12 cellular contexts compared by ENCODE assay signal in the genomic region with DNA sequence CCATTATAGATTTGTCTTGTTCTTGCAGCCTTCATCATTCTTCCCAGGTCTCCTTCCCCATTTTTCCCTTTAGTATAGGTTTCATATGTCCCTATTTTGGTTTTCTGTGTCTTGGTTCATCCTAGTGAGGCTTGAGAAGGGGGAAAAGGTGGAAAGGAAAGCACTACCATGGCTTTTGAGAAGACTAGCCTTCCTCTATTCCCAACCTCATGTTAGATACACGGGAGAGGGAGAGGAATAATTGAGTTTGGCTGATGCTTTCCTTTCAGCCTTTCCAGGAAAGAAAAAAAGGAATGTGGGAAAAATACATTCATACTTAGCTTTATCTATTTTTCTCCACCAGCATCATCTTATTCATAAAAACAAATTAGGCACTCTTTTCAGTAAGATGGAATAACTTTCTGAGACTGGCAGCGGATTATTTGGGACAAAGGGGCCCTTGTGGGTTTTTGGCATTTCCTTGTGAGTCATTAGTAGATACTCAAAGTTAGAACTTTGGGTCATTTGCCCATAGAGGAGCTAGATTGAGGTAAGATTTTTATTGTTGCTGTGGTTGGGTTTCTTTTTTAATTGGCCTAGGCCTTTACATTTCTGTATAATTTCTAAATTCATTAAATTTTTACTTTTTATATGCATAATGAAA. TPM values are rescaled to one million over a fixed set of nuclear protein-coding genes. Genes with fewer than 3 reads are reported as not detected.
DNase-seq lines count a peak whose midpoint lies in the region; ATAC-seq and TF ChIP-seq lines count a peak whose summit lies in the region.
"Had no signal": no experiment of that assay in that cellular context is flagged by ENCODE, and none has a peak within 500 bp of the region (broad histone marks: within the 10 kb centered on the region; RNA-seq: fewer than 3 reads in every experiment).

No MANE protein-coding gene starts in this region.

- TF ChIP-seq CTCF in endothelial cell (IDR thresholded peaks at IDR 0.05; ENCODE audit: unreplicated experiment): no peak
- TF ChIP-seq CTCF in retinal pigment epithelial cell (conservative IDR thresholded peaks at IDR 0.05; ENCODE audit: low read depth, low read length): no peak

- H4K20me1 ChIP-seq in GM23248 (ENCODE audit: insufficient read depth): peaks cover 22% of the 10 kb centered on the region; the same call in 1 of the 2 replicates

- no peaks in the 10 kb centered on the region for H3K27me3 Mint-ChIP-seq in endothelial cell (ENCODE audit: unreplicated experiment)

- H3K4me3 ChIP-seq in GM23248 (peak overlapping the region; percentile 32; the same call in 1 of the 2 replicates), retinal pigment epithelial cell (ENCODE audit: low read length) (no peak overlapping the region)
- H3K4me3 ChIP-seq: colonic mucosa had no signal

- no peak for ATAC-seq in HG03280 (IDR thresholded peaks at IDR 0.05; ENCODE audit: unreplicated experiment)
- ATAC-seq: right cardiac atrium had no signal

- H3K4me1 ChIP-seq in GM23248 (ENCODE audit: insufficient read depth): peaks cover 22% of the 10 kb centered on the region
- H3K4me1 ChIP-seq: colonic mucosa had no signal

- no peaks in the 10 kb centered on the region for H3K9me3 Mint-ChIP-seq in endothelial cell (ENCODE audit: unreplicated experiment)

- H3F3A ChIP-seq in GM23248 (ENCODE audit: insufficient read depth): peaks cover 53% of the 10 kb centered on the region

- WGBS in GM23248 (ENCODE audit: low coverage in 1 of 2, low lambda C conversion rate in 2 of 2, missing lambda C conversion rate in 2 of 2), 2 experiments: 0% methylated on average over 2 of the region's 2 CpGs

- peaks cover 44% of the 10 kb centered on the region for H3K36me3 Mint-ChIP-seq in endothelial cell (ENCODE audit: low read depth, unreplicated experiment)

- H3K9ac ChIP-seq in GM23248: peak overlapping the region; percentile 44; the same call in 1 of the 2 replicates

- H3K79me2 ChIP-seq in GM23248 (ENCODE audit: insufficient read depth): peaks cover 96% of the 10 kb centered on the region

- in situ Hi-C loops in GM23248 (cut with MboI) (no loop called here), SK-MEL-5 (cut with HindIII; ENCODE audit: low pct_unique_long_range_greater_than_20kb, low sequenced_read_pairs) (no loop called here)

- peaks cover 11% of the 10 kb centered on the region for H3K4me1 Mint-ChIP-seq in endothelial cell (ENCODE audit: unreplicated experiment)

- peak overlapping the region; percentile 19 for H3K4me3 Mint-ChIP-seq in endothelial cell (ENCODE audit: unreplicated experiment)

- peaks cover 69% of the 10 kb centered on the region for H3K36me3 ChIP-seq in GM23248 (ENCODE audit: low read depth)

- no peaks in the 10 kb centered on the region for H3K27me3 ChIP-seq in GM23248 (replicated peaks; ENCODE audit: insufficient read depth)
- H3K27me3 ChIP-seq: colonic mucosa had no signal

- DNase-seq in GM23248: peak; percentile 84
- peak; percentile 84 for DNase-seq in SK-MEL-5 (ENCODE audit: low read depth, low spot score)
- DNase-seq in endothelial cell (ENCODE audit: low spot score): no peak
- peak; percentile 54 for DNase-seq in retinal pigment epithelial cell (ENCODE audit: low read depth)
- DNase-seq in stimulated activated CD4-positive, alpha-beta T cell treated with anti-CD3 and anti-CD28 coated beads, Interleukin-4, amount 100 ng/mL, for 1 hour: no peak
- no peak for DNase-seq in NCI-H1048 (lab: John Stamatoyannopoulos, UW)
- DNase-seq: activated CD4-positive, alpha-beta T cell treated with anti-CD3 and anti-CD28 coated beads for 1 hour; colonic mucosa; NCI-H748 treated with DMSO at 0.1 percent for 48 hours; right cardiac atrium; stimulated activated naive CD4-positive, alpha-beta T cell treated with Interleukin-2 at 50 U/mL for 16 hours had no signal

- no peak overlapping the region for H2AFZ ChIP-seq in GM23248

- no peaks in the 10 kb centered on the region for H3K9me2 ChIP-seq in GM23248 (ENCODE audit: insufficient read depth)

- peak overlapping the region; percentile 60 for H3K27ac ChIP-seq in GM23248
- H3K27ac ChIP-seq: colonic mucosa had no signal

- H3K27ac Mint-ChIP-seq in endothelial cell (ENCODE audit: unreplicated experiment): no peak overlapping the region

- no peaks in the 10 kb centered on the region for H3K9me3 ChIP-seq in GM23248 (ENCODE audit: low read depth)
- H3K9me3 ChIP-seq: colonic mucosa had no signal

- peak overlapping the region; percentile 73 for H3K4me2 ChIP-seq in GM23248 (ENCODE audit: unreplicated experiment)

RNA-seq across cellular contexts. Expression of a gene that starts 23.8 kb away (rescaled TPM):
- 176 and 181 TPM in 2 replicates for total RNA-seq in GM23248 (2014; rRNA removed; shearing (Covaris generic))
- polyA plus RNA-seq in GM23248 (2016; fragmentation: Nextera tagmentation; extraction: Ambion mirVana): 127 TPM in 2 replicates
- total RNA-seq in SK-MEL-5 (2014; rRNA removed; shearing (Covaris generic)): 172 and 176 TPM in 2 replicates
- polyA plus RNA-seq in SK-MEL-5 (2015; cell fraction: cytosol; rRNA removed): 197 and 236 TPM in 2 replicates
- polyA plus RNA-seq in SK-MEL-5 (2015; cell fraction: nucleus; rRNA removed): 166 and 201 TPM in 2 replicates
- total RNA-seq in endothelial cell (ENCODE audit: unreplicated experiment): 257 TPM

RNA-seq across cellular contexts. Expression of a gene that starts 30.1 kb away (rescaled TPM):
- total RNA-seq in GM23248 (2014; rRNA removed; shearing (Covaris generic)): 21.4 and 34.3 TPM in 2 replicates
- polyA plus RNA-seq in GM23248 (2016; fragmentation: Nextera tagmentation; extraction: Ambion mirVana): 24.0 and 27.5 TPM in 2 replicates
- total RNA-seq in SK-MEL-5 (2014; rRNA removed; shearing (Covaris generic)): 38.0 and 43.3 TPM in 2 replicates
- 44.1 and 60.8 TPM in 2 replicates for polyA plus RNA-seq in SK-MEL-5 (2015; cell fraction: cytosol; rRNA removed)
- 62.5 and 81.0 TPM in 2 replicates for polyA plus RNA-seq in SK-MEL-5 (2015; cell fraction: nucleus; rRNA removed)
- total RNA-seq in endothelial cell (ENCODE audit: unreplicated experiment): 34.4 TPM

Comparison
In these comparisons a context has a peak if more than half of its experiments do, and no peak if none do; other contexts are left out.
1. DNase-seq: peak in GM23248 (single experiment), SK-MEL-5 (single experiment) and retinal pigment epithelial cell (single experiment); none in endothelial cell (single experiment), stimulated activated CD4-positive, alpha-beta T cell treated with anti-CD3 and anti-CD28 coated beads, Interleukin-4, amount 100 ng/mL, for 1 hour (single experiment) and NCI-H1048 (single experiment).